Comparison of ENCODE assay signal across 14 cellular contexts in the genomic region with DNA sequence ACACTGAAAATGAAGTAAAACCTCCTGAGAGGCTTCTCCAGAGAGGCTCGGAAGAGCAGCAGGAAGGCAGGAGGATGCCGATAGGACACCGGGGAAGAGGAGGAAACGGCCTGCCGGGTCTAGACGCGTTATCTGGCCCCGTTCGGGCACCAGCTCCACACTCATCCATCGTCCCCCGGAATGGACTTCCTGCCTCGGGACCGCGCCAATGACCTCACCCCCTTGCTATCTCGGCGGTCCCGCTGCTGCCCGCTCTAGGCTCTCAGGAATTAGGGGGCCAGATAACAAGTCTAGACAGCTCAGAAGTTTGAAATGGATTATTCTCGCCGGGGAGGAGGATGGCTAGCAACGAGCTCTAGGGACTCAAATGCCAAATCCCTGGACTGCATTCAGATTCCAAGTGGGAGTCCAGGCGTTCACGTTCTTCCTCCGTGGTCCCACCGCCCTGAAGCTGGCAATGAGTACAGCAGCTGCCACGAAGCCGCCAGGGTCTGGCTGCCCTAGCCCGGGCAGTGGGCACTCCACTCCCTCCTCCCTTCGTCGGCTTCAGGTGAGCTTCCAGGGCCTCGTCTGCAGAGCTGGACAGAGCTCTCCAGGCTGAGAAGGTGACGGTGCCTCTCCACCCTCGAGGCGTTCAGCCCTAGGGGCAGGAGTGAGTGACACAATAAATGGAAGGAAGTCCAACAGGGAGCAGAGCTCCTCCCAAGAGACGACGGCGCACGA.
DNase-seq lines count a peak whose midpoint lies in the region; ATAC-seq and TF ChIP-seq lines count a peak whose summit lies in the region.
"Had no signal": no experiment of that assay in that cellular context is flagged by ENCODE, and none has a peak within 500 bp of the region (broad histone marks: within the 10 kb centered on the region; RNA-seq: fewer than 3 reads in every experiment).

No MANE protein-coding gene starts in this region.

- H3K27ac ChIP-seq in HEK293 (ENCODE audit: extremely low read depth, low read depth, low read length) (peak overlapping the region; percentile 54), ascending aorta (peak overlapping the region; percentile 30 to 74), dorsolateral prefrontal cortex (no peak overlapping the region)

- TF ChIP-seq CTCF in HEK293 (tag by site-specific recombination; IDR thresholded peaks at IDR 0.05) (no peak), ascending aorta (IDR thresholded peaks at IDR 0.05) (no peak), glutamatergic neuron (IDR thresholded peaks at IDR 0.05; ENCODE audit: partially characterized antibody, unreplicated experiment) (no peak), dorsolateral prefrontal cortex (IDR thresholded peaks at IDR 0.05 in 54 of 56, conservative IDR thresholded peaks at IDR 0.05 in 2 of 56; ENCODE audit: low read depth in 1 of 56, partially characterized antibody in 56 of 56) (no peak)

- no peaks in the 10 kb centered on the region for H3K9me3 Mint-ChIP-seq in glutamatergic neuron (ENCODE audit: unreplicated experiment)
- H3K9me3 Mint-ChIP-seq: activated CD8-positive, alpha-beta T cell treated with anti-CD3 and anti-CD28 coated beads for 36 hours; activated naive CD8-positive, alpha-beta T cell treated with anti-CD3 and anti-CD28 coated beads, Interleukin-2, amount 10 ng/mL, durations not matched to agents 7 days and 5 days had no signal

- no peaks in the 10 kb centered on the region for H3K36me3 Mint-ChIP-seq in glutamatergic neuron (ENCODE audit: unreplicated experiment)
- H3K36me3 Mint-ChIP-seq: activated naive CD8-positive, alpha-beta T cell treated with anti-CD3 and anti-CD28 coated beads, Interleukin-2, amount 10 ng/mL, durations not matched to agents 7 days and 5 days had no signal

- H3K27ac Mint-ChIP-seq in glutamatergic neuron (ENCODE audit: unreplicated experiment) = no peak overlapping the region
- H3K27ac Mint-ChIP-seq: activated CD8-positive, alpha-beta T cell treated with anti-CD3 and anti-CD28 coated beads for 36 hours; activated naive CD8-positive, alpha-beta T cell treated with anti-CD3 and anti-CD28 coated beads, Interleukin-2, amount 10 ng/mL, durations not matched to agents 7 days and 5 days had no signal

- no peaks in the 10 kb centered on the region for H3K4me1 Mint-ChIP-seq in glutamatergic neuron (ENCODE audit: low read depth, unreplicated experiment)
- H3K4me1 Mint-ChIP-seq: activated naive CD8-positive, alpha-beta T cell treated with anti-CD3 and anti-CD28 coated beads, Interleukin-2, amount 10 ng/mL, durations not matched to agents 7 days and 5 days had no signal

- CTCF ChIA-PET in HEK293 (lab: Yijun Ruan, JAX) = interaction anchor here (0.6 to 1.2 kb wide), 4 partner anchors 23 to 1758 kb away, joined by 3 to 6 read pairs (median 4); no protein-coding TSS in a partner anchor

- no peaks in the 10 kb centered on the region for H3K36me3 ChIP-seq in HEK293 (ENCODE audit: control insufficient read depth in 2 of 2, insufficient read depth in 1 of 2, low read length in 2 of 2)
- H3K36me3 ChIP-seq in ascending aorta = no peaks in the 10 kb centered on the region

- peaks cover 2% of the 10 kb centered on the region for H3K27me3 Mint-ChIP-seq in glutamatergic neuron (ENCODE audit: unreplicated experiment)

- DNase-seq in ascending aorta (ENCODE audit: low spot score in 2 of 2) (peak in 1 of 2 donors; percentile 82), left ventricle myocardium superior (peak; percentile 65), posterior vena cava (ENCODE audit: low spot score) (peak; percentile 90), glutamatergic neuron (no peak), dorsolateral prefrontal cortex (no peak)
- DNase-seq in stimulated activated CD4-positive, alpha-beta T cell treated with anti-CD3 and anti-CD28 coated beads, Interleukin-4, amount 100 ng/mL, for 4 hours = no peak
- DNase-seq: activated naive CD8-positive, alpha-beta T cell treated with anti-CD3 and anti-CD28 coated beads, Interleukin-2, amount 10 ng/mL, durations not matched to agents 7 days and 5 days; mucosa of descending colon; NCI-H2107; SIG-M5; stimulated activated CD4-positive, alpha-beta T cell treated with anti-CD3 and anti-CD28 coated beads, Interleukin-4, amount 100 ng/mL, for 1 hour had no signal

- ATAC-seq in left ventricle myocardium superior (peak; percentile 67), GM21825 (IDR thresholded peaks at IDR 0.05; ENCODE audit: unreplicated experiment) (no peak)
- ATAC-seq: activated CD8-positive, alpha-beta T cell treated with anti-CD3 and anti-CD28 coated beads for 36 hours; mucosa of descending colon had no signal

- POLR2A ChIA-PET in HEK293 (lab: Yijun Ruan, JAX) = interaction anchor here (0.5 to 1.6 kb wide), 5 partner anchors 23 to 581 kb away, joined by 4 to 11 read pairs (median 5); no protein-coding TSS in a partner anchor

- H3K9me3 ChIP-seq in HEK293 (ENCODE audit: control insufficient read depth, insufficient read depth, low read depth, low read length) = no peaks in the 10 kb centered on the region
- no peaks in the 10 kb centered on the region for H3K9me3 ChIP-seq in ascending aorta
- H3K9me3 ChIP-seq: mucosa of descending colon had no signal

- H3K4me3 ChIP-seq in HEK293 (ENCODE audit: low read depth, low read length) = no peak overlapping the region; the same call in 1 of the 2 replicates
- peak overlapping the region; percentile 20 to 45 for H3K4me3 ChIP-seq in ascending aorta
- H3K4me3 ChIP-seq in dorsolateral prefrontal cortex = no peak overlapping the region
- H3K4me3 ChIP-seq: mucosa of descending colon had no signal

- H3K4me1 ChIP-seq in HEK293 (ENCODE audit: control insufficient read depth, insufficient read depth, low read length) (peaks cover 16% of the 10 kb centered on the region), ascending aorta (peaks cover 0 to 28% of the 10 kb centered on the region in 2 donors)

- intact Hi-C loops in ascending aorta (cut with DNase I) (loop anchor here (2.0 to 5.0 kb wide), 3 partner anchors 92 to 365 kb away; no protein-coding TSS in a partner anchor), left ventricle myocardium superior (cut with micrococcal nuclease) (no loop called here), posterior vena cava (cut with DNase I) (no loop called here), dorsolateral prefrontal cortex (cut with DNase I) (no loop called here)

- no peaks in the 10 kb centered on the region for H3K27me3 ChIP-seq in ascending aorta
- H3K27me3 ChIP-seq in dorsolateral prefrontal cortex = peaks cover 0 to 45% (median 3%) of the 10 kb centered on the region in 45 donors

- H3K4me3 Mint-ChIP-seq in glutamatergic neuron (ENCODE audit: unreplicated experiment) = no peak overlapping the region
- H3K4me3 Mint-ChIP-seq: activated CD8-positive, alpha-beta T cell treated with anti-CD3 and anti-CD28 coated beads for 36 hours; activated naive CD8-positive, alpha-beta T cell treated with anti-CD3 and anti-CD28 coated beads, Interleukin-2, amount 10 ng/mL, durations not matched to agents 7 days and 5 days had no signal

TF ChIP-seq in HEK293, 187 proteins besides CTCF, POLR2A, EP300 and RAD21 (continues in another document):
- TF ChIP-seq ZBTB8A (tag by site-specific recombination; IDR thresholded peaks at IDR 0.05) = 0 out of 2 replicates have a peak, but pooled peaks have one; percentile 12
- no peak for TF ChIP-seq KLF7 (tag by site-specific recombination; IDR thresholded peaks at IDR 0.05; ENCODE audit: borderline replicate concordance)
- TF ChIP-seq ZNF843 (tag by site-specific recombination; IDR thresholded peaks at IDR 0.05) = peak; percentile 38; the same call in 1 of the 2 replicates
- peak; percentile 51; the same call in 1 of the 2 replicates for TF ChIP-seq ZFP69B (tag by site-specific recombination; IDR thresholded peaks at IDR 0.05)
- no peak for TF ChIP-seq ZNF677 (tag by site-specific recombination; IDR thresholded peaks at IDR 0.05)
- TF ChIP-seq ZNF792 (tag by site-specific recombination; IDR thresholded peaks at IDR 0.05) = no peak
- no peak for TF ChIP-seq ZNF555 (tag by site-specific recombination; conservative IDR thresholded peaks at IDR 0.05)
- peak; percentile 66 for TF ChIP-seq ZBTB20 (tag by site-specific recombination; IDR thresholded peaks at IDR 0.05)
- TF ChIP-seq, protein P1, sequence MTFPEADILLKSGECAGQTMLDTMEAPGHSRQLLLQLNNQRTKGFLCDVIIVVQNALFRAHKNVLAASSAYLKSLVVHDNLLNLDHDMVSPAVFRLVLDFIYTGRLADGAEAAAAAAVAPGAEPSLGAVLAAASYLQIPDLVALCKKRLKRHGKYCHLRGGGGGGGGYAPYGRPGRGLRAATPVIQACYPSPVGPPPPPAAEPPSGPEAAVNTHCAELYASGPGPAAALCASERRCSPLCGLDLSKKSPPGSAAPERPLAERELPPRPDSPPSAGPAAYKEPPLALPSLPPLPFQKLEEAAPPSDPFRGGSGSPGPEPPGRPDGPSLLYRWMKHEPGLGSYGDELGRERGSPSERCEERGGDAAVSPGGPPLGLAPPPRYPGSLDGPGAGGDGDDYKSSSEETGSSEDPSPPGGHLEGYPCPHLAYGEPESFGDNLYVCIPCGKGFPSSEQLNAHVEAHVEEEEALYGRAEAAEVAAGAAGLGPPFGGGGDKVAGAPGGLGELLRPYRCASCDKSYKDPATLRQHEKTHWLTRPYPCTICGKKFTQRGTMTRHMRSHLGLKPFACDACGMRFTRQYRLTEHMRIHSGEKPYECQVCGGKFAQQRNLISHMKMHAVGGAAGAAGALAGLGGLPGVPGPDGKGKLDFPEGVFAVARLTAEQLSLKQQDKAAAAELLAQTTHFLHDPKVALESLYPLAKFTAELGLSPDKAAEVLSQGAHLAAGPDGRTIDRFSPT (tag by site-specific recombination; IDR thresholded peaks at IDR 0.05) = peak; percentile 73

Comparison
In these comparisons a context has a peak if more than half of its experiments do, and no peak if none do; other contexts are left out.
1. H3K27ac ChIP-seq: peak in HEK293 (single experiment) and ascending aorta (2 of 2); none in dorsolateral prefrontal cortex (0 of 59).
2. H3K4me3 ChIP-seq: peak in ascending aorta (2 of 2); none in HEK293 (single experiment) and dorsolateral prefrontal cortex (0 of 59).
3. DNase-seq: peak in left ventricle myocardium superior (single experiment) and posterior vena cava (single experiment); none in stimulated activated CD4-positive, alpha-beta T cell treated with anti-CD3 and anti-CD28 coated beads, Interleukin-4, amount 100 ng/mL, for 4 hours (0 of 2), glutamatergic neuron (single experiment) and dorsolateral prefrontal cortex (0 of 10).